ENCODE assay signal across 9 cellular contexts in the genomic region with DNA sequence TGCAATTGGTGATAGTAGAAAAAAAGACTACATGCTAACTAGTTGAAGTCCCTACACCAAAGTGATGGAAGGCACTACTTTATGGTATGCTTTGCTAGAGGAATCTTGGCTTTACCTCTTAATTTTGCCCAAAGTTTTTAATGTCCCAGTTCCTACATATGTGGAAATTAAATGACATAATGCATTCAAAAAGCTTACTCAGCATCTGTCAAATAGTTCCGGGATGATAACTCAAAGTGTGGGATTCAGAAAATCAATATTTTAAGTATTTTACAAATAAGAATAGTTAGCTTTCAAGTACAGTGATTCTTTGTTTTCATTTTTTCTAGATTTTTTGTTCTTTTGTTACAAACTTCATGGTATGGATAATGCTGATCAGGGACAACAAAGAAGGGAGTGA.
"Had no signal": no experiment of that assay in that cellular context is flagged by ENCODE, and none has a peak within 500 bp of the region (broad histone marks: within the 10 kb centered on the region; RNA-seq: fewer than 3 reads in every experiment).

No MANE protein-coding gene starts in this region.

- H3K36me3 Mint-ChIP-seq: IgD-negative memory B cell had no signal

- H3K27ac ChIP-seq: HL-60, KMS-11 had no signal

- FAIRE-seq: HTR-8/SVneo, K562 had no signal

- H3K27me3 Mint-ChIP-seq: IgD-negative memory B cell had no signal

- H3K4me3 ChIP-seq: K562 had no signal

- H3K27ac Mint-ChIP-seq: IgD-negative memory B cell had no signal

- H3K4me2 ChIP-seq: KMS-11 had no signal

- H3K4me3 Mint-ChIP-seq: IgD-negative memory B cell had no signal

- H3K9ac ChIP-seq: KMS-11 had no signal

- H3K4me1 Mint-ChIP-seq: IgD-negative memory B cell had no signal

- DNase-seq: Karpas-422, Kasumi-1, KBM-7, KG1 had no signal

- ATAC-seq: K562 had no signal
